ENCODE assay signal across 8 cellular contexts in the genomic region with DNA sequence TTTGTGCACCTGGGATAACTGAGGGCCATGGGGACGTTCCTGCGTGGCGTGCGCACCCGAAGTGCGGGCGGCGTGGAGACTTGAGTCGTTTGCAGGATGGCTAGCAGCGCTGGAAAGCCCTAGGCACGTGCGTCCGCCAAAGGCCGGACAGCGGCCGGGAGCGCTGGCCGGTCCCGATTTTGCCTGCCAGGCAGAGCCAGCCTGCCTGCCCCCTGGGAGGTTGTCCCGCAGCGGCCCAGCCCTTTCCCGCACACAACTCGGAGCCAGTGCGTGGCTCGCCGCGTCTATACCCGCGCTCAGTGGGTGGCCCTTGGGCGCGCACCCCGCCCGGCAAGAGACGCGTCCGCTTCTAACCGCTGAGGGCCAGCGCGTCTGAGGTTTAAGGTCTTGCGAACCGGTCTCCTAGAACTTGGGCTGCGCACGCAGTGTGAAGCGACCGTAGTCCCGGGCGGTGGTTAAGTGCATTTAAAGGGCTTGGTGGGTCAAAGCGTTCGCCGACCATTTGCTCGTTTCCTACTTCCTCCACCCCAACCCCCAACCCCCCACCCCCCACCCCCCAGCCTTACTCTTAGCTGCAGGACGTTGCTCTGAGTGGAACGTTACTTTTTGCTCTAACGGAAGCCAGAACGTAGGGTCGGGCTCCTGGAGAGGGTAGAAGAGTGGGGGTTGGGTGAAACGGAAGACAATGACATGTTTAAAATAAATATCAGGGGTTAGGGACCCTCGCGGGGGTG. TPM values are rescaled to one million over a fixed set of nuclear protein-coding genes. Genes with fewer than 3 reads are reported as not detected.
DNase-seq lines count a peak whose midpoint lies in the region; ATAC-seq and TF ChIP-seq lines count a peak whose summit lies in the region.

No MANE protein-coding gene starts in this region.

- H3K4me2 ChIP-seq in neural progenitor cell = peak overlapping the region; percentile 98

- H3K9me3 Mint-ChIP-seq in neural progenitor cell = no peaks in the 10 kb centered on the region

- H3K27me3 ChIP-seq in neural progenitor cell = peaks cover 11% of the 10 kb centered on the region

- TF ChIP-seq CTCF in neural progenitor cell (IDR thresholded peaks at IDR 0.05) = no peak

- peaks cover 21% of the 10 kb centered on the region for H4K20me1 ChIP-seq in neural progenitor cell (ENCODE audit: low read depth)

- peaks cover 53% of the 10 kb centered on the region for H3K79me2 ChIP-seq in neural progenitor cell (ENCODE audit: low read depth)

- H3K4me3 Mint-ChIP-seq in neural progenitor cell = peak overlapping the region; percentile 97

- peak overlapping the region; percentile 69 for H3K4me3 ChIP-seq in neural progenitor cell

- H3K27ac Mint-ChIP-seq in neural progenitor cell = no peak overlapping the region

- H3K36me3 ChIP-seq in neural progenitor cell = peaks cover 11% of the 10 kb centered on the region

- H3K9ac ChIP-seq in neural progenitor cell = peak overlapping the region; percentile 93

- peaks cover 12% of the 10 kb centered on the region for H3K4me1 ChIP-seq in neural progenitor cell

- peaks cover 7% of the 10 kb centered on the region for H3K36me3 Mint-ChIP-seq in neural progenitor cell

- peaks cover 2% of the 10 kb centered on the region for H3K27me3 Mint-ChIP-seq in neural progenitor cell (ENCODE audit: insufficient read depth, low read depth)

- peak overlapping the region; percentile 99 for H2AFZ ChIP-seq in neural progenitor cell (replicated peaks)

- peak; percentile 60 for DNase-seq in AG20443 (ENCODE audit: low spot score)
- peak; percentile 64 for DNase-seq in NCI-H2227 treated with DMSO at 0.1 percent for 48 hours (lab: John Stamatoyannopoulos, UW)
- DNase-seq in activated CD8-positive, alpha-beta memory T cell treated with anti-CD3 and anti-CD28 coated beads for 24 hours = peak; percentile 77
- peak; percentile 55 for DNase-seq in fibroblast of peridontal ligament (ENCODE audit: extremely low read depth)
- DNase-seq in neural progenitor cell (ENCODE audit: low spot score) = peak; percentile 70
- no peak for DNase-seq in cerebellum (ENCODE audit: low spot score)

- no peaks in the 10 kb centered on the region for H3F3A ChIP-seq in neural progenitor cell (ENCODE audit: low read depth)

- no peaks in the 10 kb centered on the region for H3K9me3 ChIP-seq in neural progenitor cell (ENCODE audit: low read depth)

- no peak overlapping the region for H3K27ac ChIP-seq in neural progenitor cell

- ATAC-seq in GM18517 (IDR thresholded peaks at IDR 0.05; ENCODE audit: unreplicated experiment) = peak; percentile 19
- ATAC-seq in HG02981 (IDR thresholded peaks at IDR 0.05; ENCODE audit: unreplicated experiment) = peak; percentile 20

- H3K4me1 Mint-ChIP-seq in neural progenitor cell = peaks cover 34% of the 10 kb centered on the region

RNA-seq across cellular contexts. Expression of gene CDCA7, which starts 0.6 kb away (rescaled TPM):
- 31.4 and 36.8 TPM in 2 replicates for total RNA-seq in neural progenitor cell (ENCODE audit: low replicate concordance)
- 14.2 TPM for total RNA-seq in cerebellum
